16 cellular contexts compared by ENCODE assay signal in genomic region chr10:84607523-84607922, GRCh38.
DNase-seq lines count a peak whose midpoint lies in the region; ATAC-seq and TF ChIP-seq lines count a peak whose summit lies in the region.
"Had no signal": no experiment of that assay in that cellular context is flagged by ENCODE, and none has a peak within 500 bp of the region (broad histone marks: within the 10 kb centered on the region; RNA-seq: fewer than 3 reads in every experiment).

No MANE protein-coding gene starts in this region.

- CTCF ChIA-PET in WTC11 (lab: Charles Lee): interaction anchor here (1.2 to 3.1 kb wide), 6 partner anchors 31 to 351 kb away, joined by 3 to 28 read pairs (median 9); no protein-coding TSS in a partner anchor

- H3K27me3 Mint-ChIP-seq in WTC11 (ENCODE audit: low read depth): no peaks in the 10 kb centered on the region; the same call in 1 of the 2 replicates

- TF ChIP-seq CTCF in WTC11 (IDR thresholded peaks at IDR 0.05): no peak

- ATAC-seq in HG02610 (IDR thresholded peaks at IDR 0.05; ENCODE audit: unreplicated experiment): peak; percentile 15
- ATAC-seq in WTC11: peak; percentile 45
- peak; percentile 86 for ATAC-seq in left lobe of liver
- no peak for ATAC-seq in HG03571 (IDR thresholded peaks at IDR 0.05; ENCODE audit: unreplicated experiment)

- no peaks in the 10 kb centered on the region for H3K36me3 Mint-ChIP-seq in WTC11
- H3K36me3 Mint-ChIP-seq: CD4-positive, alpha-beta memory T cell had no signal

- no peaks in the 10 kb centered on the region for H3K9me3 Mint-ChIP-seq in WTC11
- H3K9me3 Mint-ChIP-seq: CD4-positive, alpha-beta memory T cell had no signal

- no peak overlapping the region for H3K27ac Mint-ChIP-seq in WTC11
- H3K27ac Mint-ChIP-seq: B cell; CD4-positive, alpha-beta memory T cell had no signal

- no peak overlapping the region for H3K4me3 Mint-ChIP-seq in WTC11
- H3K4me3 Mint-ChIP-seq: B cell; CD4-positive, alpha-beta memory T cell had no signal

- DNase-seq in DMS153 (lab: John Stamatoyannopoulos, UW) (peak; percentile 15), DMS153 treated with DMSO at 0.1 percent for 48 hours (lab: John Stamatoyannopoulos, UW; ENCODE audit: unreplicated experiment) (no peak), WTC11 (ENCODE audit: low spot score) (no peak), left lobe of liver (ENCODE audit: low spot score) (peak; percentile 49), NCI-H1694 (lab: John Stamatoyannopoulos, UW) (no peak), NCI-H510A treated with DMSO at 0.1 percent for 48 hours (lab: John Stamatoyannopoulos, UW) (no peak)
- DNase-seq: CD4-positive, alpha-beta memory T cell; DND-41; IMR-90; Kasumi-1; NCI-H1105 treated with DMSO at 0.1 percent for 48 hours; NCI-H1930; Right ventricle myocardium superior had no signal

- peaks cover 20% of the 10 kb centered on the region for H3K4me1 Mint-ChIP-seq in WTC11
- H3K4me1 Mint-ChIP-seq: B cell; CD4-positive, alpha-beta memory T cell had no signal

- POLR2A ChIA-PET in WTC11 (lab: Charles Lee): no interaction called here

TF ChIP-seq in WTC11, 78 proteins besides CTCF, POLR2A, EP300 and RAD21:
- TF ChIP-seq, protein P1, sequence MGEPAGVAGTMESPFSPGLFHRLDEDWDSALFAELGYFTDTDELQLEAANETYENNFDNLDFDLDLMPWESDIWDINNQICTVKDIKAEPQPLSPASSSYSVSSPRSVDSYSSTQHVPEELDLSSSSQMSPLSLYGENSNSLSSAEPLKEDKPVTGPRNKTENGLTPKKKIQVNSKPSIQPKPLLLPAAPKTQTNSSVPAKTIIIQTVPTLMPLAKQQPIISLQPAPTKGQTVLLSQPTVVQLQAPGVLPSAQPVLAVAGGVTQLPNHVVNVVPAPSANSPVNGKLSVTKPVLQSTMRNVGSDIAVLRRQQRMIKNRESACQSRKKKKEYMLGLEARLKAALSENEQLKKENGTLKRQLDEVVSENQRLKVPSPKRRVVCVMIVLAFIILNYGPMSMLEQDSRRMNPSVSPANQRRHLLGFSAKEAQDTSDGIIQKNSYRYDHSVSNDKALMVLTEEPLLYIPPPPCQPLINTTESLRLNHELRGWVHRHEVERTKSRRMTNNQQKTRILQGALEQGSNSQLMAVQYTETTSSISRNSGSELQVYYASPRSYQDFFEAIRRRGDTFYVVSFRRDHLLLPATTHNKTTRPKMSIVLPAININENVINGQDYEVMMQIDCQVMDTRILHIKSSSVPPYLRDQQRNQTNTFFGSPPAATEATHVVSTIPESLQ (CRISPR knock-in tag; IDR thresholded peaks at IDR 0.05): no peak
- TF ChIP-seq OVOL2 (CRISPR knock-in tag; IDR thresholded peaks at IDR 0.05; ENCODE audit: borderline replicate concordance) (no peak), CREM (CRISPR knock-in tag; IDR thresholded peaks at IDR 0.05) (no peak), IRF2 (CRISPR knock-in tag; IDR thresholded peaks at IDR 0.05; ENCODE audit: borderline replicate concordance, low read depth) (no peak), ESRRA (CRISPR knock-in tag; IDR thresholded peaks at IDR 0.05; ENCODE audit: borderline replicate concordance) (no peak)
TF ChIP-seq in WTC11: peak in this region for 0.

Comparison
In these comparisons a context has a peak if more than half of its experiments do, and no peak if none do; other contexts are left out.
1. DNase-seq: peak in DMS153 (single experiment) and left lobe of liver (single experiment); none in DMS153 treated with DMSO at 0.1 percent for 48 hours (single experiment), WTC11 (single experiment), NCI-H1694 (single experiment) and NCI-H510A treated with DMSO at 0.1 percent for 48 hours (single experiment).